8 cellular contexts compared by ENCODE assay signal in the genomic region with DNA sequence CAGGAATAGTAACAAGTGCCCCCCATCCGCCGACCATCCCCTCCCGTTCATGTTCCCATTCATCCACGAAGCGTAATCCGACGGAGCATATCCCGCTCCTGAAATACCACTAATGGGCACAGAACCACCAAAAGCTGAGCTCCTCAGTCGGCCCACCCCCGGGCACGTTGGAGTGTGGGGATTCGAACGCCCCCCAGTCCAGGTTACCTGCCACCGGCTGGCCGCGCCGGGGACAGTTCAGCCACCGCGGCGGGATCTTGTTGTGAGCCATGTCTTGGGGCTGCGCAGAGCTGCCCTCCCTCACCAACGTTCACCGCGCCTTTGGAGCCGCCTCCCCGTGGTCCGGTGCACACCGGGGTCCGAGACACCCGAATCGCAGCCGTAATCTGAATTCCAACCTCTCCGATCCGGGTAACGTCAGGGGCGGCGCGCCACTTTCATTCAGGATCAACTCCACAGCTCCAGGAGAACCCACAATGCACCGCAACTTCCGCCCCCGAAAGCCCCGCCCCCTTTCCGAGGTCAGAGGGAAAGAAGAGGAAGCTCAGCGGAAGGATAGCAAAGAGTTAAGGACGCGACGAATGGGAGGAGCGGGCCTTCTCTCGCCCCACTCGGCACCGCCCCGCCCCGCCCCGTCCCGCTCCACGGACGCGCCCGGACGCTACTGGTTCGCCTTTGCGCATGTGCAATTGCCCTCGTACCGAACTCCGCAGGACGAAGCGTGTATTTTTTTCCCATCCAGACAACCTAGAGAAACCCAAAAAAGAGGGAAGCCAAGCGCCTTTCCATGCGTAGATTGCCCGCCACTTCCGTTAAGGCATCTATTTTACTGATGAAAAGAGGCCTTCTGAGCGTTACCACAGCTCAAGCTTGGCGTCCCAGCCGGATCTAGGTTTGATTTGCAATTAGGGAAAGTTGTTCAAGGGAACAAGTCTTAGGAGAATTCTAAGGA. TPM values are rescaled to one million over a fixed set of nuclear protein-coding genes. Genes with fewer than 3 reads are reported as not detected.
A peak's percentile ranks its signal among the peaks of the same experiment; 100 is the strongest.
DNase-seq lines count a peak whose midpoint lies in the region; ATAC-seq, FAIRE-seq and TF ChIP-seq lines count a peak whose summit lies in the region.

Gene RNGTT (minus strand): TSS at position 480 of the 952 bp plus-strand sequence. CDS start 209 bp downstream, at position 271.

- peak; percentile 100 for DNase-seq in AG20443 (ENCODE audit: low spot score)
- peak; percentile 89 for DNase-seq in NCI-H510A (lab: John Stamatoyannopoulos, UW)
- peak; percentile 94 for DNase-seq in activated CD4-positive, alpha-beta T cell treated with anti-CD3 and anti-CD28 coated beads for 1 hour
- DNase-seq in chondrocyte (ENCODE audit: low spot score) = peak; percentile 98
- DNase-seq in kidney = peak; percentile 99
- peak; percentile 99 for DNase-seq in stimulated activated CD4-positive, alpha-beta T cell treated with anti-CD3 and anti-CD28 coated beads, Interleukin-15, amount 100 ng/mL, for 24 hours

- intact Hi-C loops in kidney (cut with DNase I) = no loop called here

- TF ChIP-seq CTCF in chondrocyte (IDR thresholded peaks at IDR 0.05) = peak; percentile 39
- no peak for TF ChIP-seq CTCF in kidney (IDR thresholded peaks at IDR 0.05; ENCODE audit: borderline replicate concordance, extremely low read depth, insufficient read depth)

- H3K4me1 ChIP-seq in kidney (ENCODE audit: control insufficient read depth in 1 of 2, insufficient read depth in 1 of 2, low read depth in 1 of 2, low read length in 2 of 2) = peaks cover 0 to 11% of the 10 kb centered on the region in 2 donors

- peak within 1 kb of the TSS; percentile 96 for H3K27ac Mint-ChIP-seq in chondrocyte (ENCODE audit: unreplicated experiment)

- H3K9me3 ChIP-seq in kidney (ENCODE audit: control insufficient read depth in 1 of 2, low read length in 2 of 2) = peaks cover 0 to 6% of the 10 kb centered on the region in 2 donors

- H3K36me3 ChIP-seq in kidney (ENCODE audit: control insufficient read depth in 1 of 2, insufficient read depth in 2 of 2, low read length in 2 of 2) = no peaks in the 10 kb centered on the region

- H3K36me3 Mint-ChIP-seq in chondrocyte (ENCODE audit: low read depth) = no peaks in the 10 kb centered on the region

- H3K4me3 Mint-ChIP-seq in chondrocyte (ENCODE audit: unreplicated experiment) = peak within 1 kb of the TSS; percentile 97

- peak; percentile 66 for FAIRE-seq in kidney (lab: Jason Lieb, UNC)

- peaks cover 3% of the 10 kb centered on the region for H3K9me3 Mint-ChIP-seq in chondrocyte (ENCODE audit: low read depth)

- peak within 1 kb of the TSS; percentile 77 to 94 for H3K9ac ChIP-seq in kidney (ENCODE audit: low read length in 2 of 2)

- peak within 1 kb of the TSS; percentile 91 to 95 for H3K4me3 ChIP-seq in kidney (ENCODE audit: low read length in 2 of 2)

- TF ChIP-seq POLR2A in GM19099 (IDR thresholded peaks at IDR 0.05; ENCODE audit: extremely low read depth, insufficient read length, low read depth) = peak; percentile 79

- peak; percentile 99 for ATAC-seq in HG03432 (IDR thresholded peaks at IDR 0.05; ENCODE audit: unreplicated experiment)

- peaks cover 21% of the 10 kb centered on the region for H3K4me1 Mint-ChIP-seq in chondrocyte (ENCODE audit: low read depth)

- H3K27me3 Mint-ChIP-seq in chondrocyte (ENCODE audit: low read depth) = no peaks in the 10 kb centered on the region

- H3K27ac ChIP-seq in kidney (ENCODE audit: low read depth in 2 of 2, low read length in 2 of 2) = peak within 1 kb of the TSS; percentile 61 to 79

RNA-seq across cellular contexts. Expression of gene RNGTT, which starts in this region (rescaled TPM):
- 11.8 to 18.4 TPM (median 13.1 TPM) in 3 replicates for total RNA-seq in chondrocyte
- 13.8 TPM for total RNA-seq in kidney
- polyA plus RNA-seq in kidney (ENCODE audit: insufficient read depth, low read depth, low replicate concordance) = 5.4 TPM

Comparison
In these comparisons a context has a peak if more than half of its experiments do, and no peak if none do; other contexts are left out.
1. Peak in every context shown above with its lines: DNase-seq, ATAC-seq, H3K4me3 ChIP-seq and H3K27ac ChIP-seq.